Comparison of ENCODE assay signal across 15 cellular contexts in genomic region chr5:116452774-116453368, GRCh38.
A peak's percentile ranks its signal among the peaks of the same experiment; 100 is the strongest.
DNase-seq lines count a peak whose midpoint lies in the region; ATAC-seq, FAIRE-seq and TF ChIP-seq lines count a peak whose summit lies in the region.
"Had no signal": no experiment of that assay in that cellular context is flagged by ENCODE, and none has a peak within 500 bp of the region (broad histone marks: within the 10 kb centered on the region; RNA-seq: fewer than 3 reads in every experiment).

No MANE protein-coding gene starts in this region.

- DNase-seq in Caki2 (ENCODE audit: low read depth), result peak; percentile 15
- peak; percentile 17 for DNase-seq in LNCaP clone FGC (ENCODE audit: low read depth)
- DNase-seq in WTC11 (ENCODE audit: low spot score), result no peak
- DNase-seq in mucosa of descending colon, result no peak
- no peak for DNase-seq in aorta
- no peak for DNase-seq in Peyer's patch
- no peak for DNase-seq in stimulated activated CD4-positive, alpha-beta T cell treated with anti-CD3 and anti-CD28 coated beads, Interleukin-4, amount 100 ng/mL, for 24 hours
- DNase-seq in urothelium cell line (ENCODE audit: low spot score), result no peak
- DNase-seq: activated gamma-delta T cell, amniotic stem cell, Caco-2, NCI-H1048, NCI-H2227 treated with DMSO at 0.1 percent for 48 hours, nucleus accumbens, SIG-M5 had no signal

- no peak for FAIRE-seq in urothelium cell line (lab: Jason Lieb, UNC)

- H3K4me1 Mint-ChIP-seq in WTC11, result peaks cover 80% of the 10 kb centered on the region

- H3K9me3 ChIP-seq in mucosa of descending colon (no peaks in the 10 kb centered on the region), aorta (ENCODE audit: control insufficient read depth, low read length) (no peaks in the 10 kb centered on the region), Peyer's patch (no peaks in the 10 kb centered on the region)
- H3K9me3 ChIP-seq: Caco-2 had no signal

- H3K4me1 ChIP-seq in mucosa of descending colon (ENCODE audit: low read depth) (no peaks in the 10 kb centered on the region), aorta (ENCODE audit: control insufficient read depth in 1 of 2, insufficient read depth in 2 of 2, low read length in 2 of 2) (no peaks in the 10 kb centered on the region), Peyer's patch (peaks cover 0 to 8% (median 0%) of the 10 kb centered on the region in 4 donors)
- H3K4me1 ChIP-seq: Caco-2 had no signal

- no peak for TF ChIP-seq POLR2A in Peyer's patch (IDR thresholded peaks at IDR 0.05)

- H3K27ac Mint-ChIP-seq in WTC11, result 0 out of 2 replicates have a peak overlapping the region, but pooled peaks have one; percentile 42

- CTCF ChIA-PET in WTC11 (lab: Charles Lee), result interaction anchor here (1.2 kb wide), 1 partner anchor 109 kb away, joined by 4 read pairs; no protein-coding TSS in a partner anchor

- H3K27me3 ChIP-seq in aorta (ENCODE audit: control insufficient read depth in 1 of 2, insufficient read depth in 2 of 2, low read length in 1 of 2) (no peaks in the 10 kb centered on the region), Peyer's patch (no peaks in the 10 kb centered on the region)

- peaks cover 55% of the 10 kb centered on the region for H3K36me3 Mint-ChIP-seq in WTC11

- H3K27me3 Mint-ChIP-seq in WTC11 (ENCODE audit: low read depth), result no peaks in the 10 kb centered on the region

- peak; percentile 11 for ATAC-seq in WTC11
- peak; percentile 40 for ATAC-seq in mucosa of descending colon
- ATAC-seq in aorta (ENCODE audit: low FRiP score), result no peak

- H3K36me3 ChIP-seq in mucosa of descending colon (ENCODE audit: low read depth), result no peaks in the 10 kb centered on the region
- H3K36me3 ChIP-seq in aorta (ENCODE audit: control insufficient read depth in 1 of 2, insufficient read depth in 2 of 2, low read length in 1 of 2), result no peaks in the 10 kb centered on the region
- peaks cover 0 to 15% (median 0%) of the 10 kb centered on the region in 3 donors for H3K36me3 ChIP-seq in Peyer's patch

- WGBS in aorta, 2 donors, result 95 to 96% methylated on average over 2 of the region's 2 CpGs

- H3K4me3 ChIP-seq in LNCaP clone FGC (ENCODE audit: low read depth, low read length), result no peak overlapping the region
- H3K4me3 ChIP-seq in mucosa of descending colon, result no peak overlapping the region
- no peak overlapping the region for H3K4me3 ChIP-seq in aorta (ENCODE audit: low read length in 2 of 2)
- no peak overlapping the region for H3K4me3 ChIP-seq in Peyer's patch

- no peak overlapping the region for H3K27ac ChIP-seq in aorta (ENCODE audit: low read depth in 1 of 2, low read length in 2 of 2)
- no peak overlapping the region for H3K27ac ChIP-seq in Peyer's patch

- intact Hi-C loops in mucosa of descending colon (cut with DNase I, micrococcal nuclease) (no loop called here), aorta (cut with DNase I) (no loop called here)

- no peak overlapping the region for H3K4me3 Mint-ChIP-seq in WTC11

- no peaks in the 10 kb centered on the region for H3K9me3 Mint-ChIP-seq in WTC11

- TF ChIP-seq CTCF in LNCaP clone FGC (IDR thresholded peaks at IDR 0.05; ENCODE audit: control insufficient read depth, extremely low read depth, insufficient read depth) (no peak), WTC11 (IDR thresholded peaks at IDR 0.05) (no peak), mucosa of descending colon (IDR thresholded peaks at IDR 0.05) (no peak), Peyer's patch (IDR thresholded peaks at IDR 0.05) (no peak)

- POLR2A ChIA-PET in WTC11 (lab: Charles Lee), result no interaction called here

- in situ Hi-C loops in Caki2 (cut with HindIII; ENCODE audit: low pct_unique_long_range_greater_than_20kb, low sequenced_read_pairs), result no loop called here

TF ChIP-seq in WTC11, 78 proteins besides CTCF, POLR2A, EP300 and RAD21:
- no peak for TF ChIP-seq NR2C2 (CRISPR knock-in tag; IDR thresholded peaks at IDR 0.05)
- TF ChIP-seq, protein P1, sequence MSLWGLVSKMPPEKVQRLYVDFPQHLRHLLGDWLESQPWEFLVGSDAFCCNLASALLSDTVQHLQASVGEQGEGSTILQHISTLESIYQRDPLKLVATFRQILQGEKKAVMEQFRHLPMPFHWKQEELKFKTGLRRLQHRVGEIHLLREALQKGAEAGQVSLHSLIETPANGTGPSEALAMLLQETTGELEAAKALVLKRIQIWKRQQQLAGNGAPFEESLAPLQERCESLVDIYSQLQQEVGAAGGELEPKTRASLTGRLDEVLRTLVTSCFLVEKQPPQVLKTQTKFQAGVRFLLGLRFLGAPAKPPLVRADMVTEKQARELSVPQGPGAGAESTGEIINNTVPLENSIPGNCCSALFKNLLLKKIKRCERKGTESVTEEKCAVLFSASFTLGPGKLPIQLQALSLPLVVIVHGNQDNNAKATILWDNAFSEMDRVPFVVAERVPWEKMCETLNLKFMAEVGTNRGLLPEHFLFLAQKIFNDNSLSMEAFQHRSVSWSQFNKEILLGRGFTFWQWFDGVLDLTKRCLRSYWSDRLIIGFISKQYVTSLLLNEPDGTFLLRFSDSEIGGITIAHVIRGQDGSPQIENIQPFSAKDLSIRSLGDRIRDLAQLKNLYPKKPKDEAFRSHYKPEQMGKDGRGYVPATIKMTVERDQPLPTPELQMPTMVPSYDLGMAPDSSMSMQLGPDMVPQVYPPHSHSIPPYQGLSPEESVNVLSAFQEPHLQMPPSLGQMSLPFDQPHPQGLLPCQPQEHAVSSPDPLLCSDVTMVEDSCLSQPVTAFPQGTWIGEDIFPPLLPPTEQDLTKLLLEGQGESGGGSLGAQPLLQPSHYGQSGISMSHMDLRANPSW (CRISPR knock-in tag; conservative IDR thresholded peaks at IDR 0.05; ENCODE audit: low read depth), result no peak
- TF ChIP-seq, protein P2, sequence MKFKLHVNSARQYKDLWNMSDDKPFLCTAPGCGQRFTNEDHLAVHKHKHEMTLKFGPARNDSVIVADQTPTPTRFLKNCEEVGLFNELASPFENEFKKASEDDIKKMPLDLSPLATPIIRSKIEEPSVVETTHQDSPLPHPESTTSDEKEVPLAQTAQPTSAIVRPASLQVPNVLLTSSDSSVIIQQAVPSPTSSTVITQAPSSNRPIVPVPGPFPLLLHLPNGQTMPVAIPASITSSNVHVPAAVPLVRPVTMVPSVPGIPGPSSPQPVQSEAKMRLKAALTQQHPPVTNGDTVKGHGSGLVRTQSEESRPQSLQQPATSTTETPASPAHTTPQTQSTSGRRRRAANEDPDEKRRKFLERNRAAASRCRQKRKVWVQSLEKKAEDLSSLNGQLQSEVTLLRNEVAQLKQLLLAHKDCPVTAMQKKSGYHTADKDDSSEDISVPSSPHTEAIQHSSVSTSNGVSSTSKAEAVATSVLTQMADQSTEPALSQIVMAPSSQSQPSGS (CRISPR knock-in tag; IDR thresholded peaks at IDR 0.05; ENCODE audit: borderline replicate concordance, low read depth), result no peak

Comparison
In these comparisons a context has a peak if more than half of its experiments do, and no peak if none do; other contexts are left out.
1. DNase-seq: peak in Caki2 (single experiment) and LNCaP clone FGC (single experiment); none in WTC11 (single experiment), mucosa of descending colon (0 of 3), aorta (0 of 2), Peyer's patch (0 of 3), stimulated activated CD4-positive, alpha-beta T cell treated with anti-CD3 and anti-CD28 coated beads, Interleukin-4, amount 100 ng/mL, for 24 hours (single experiment) and urothelium cell line (single experiment).